1 cellular context compared by ENCODE assay signal in genomic region chr11:119363081-119363861, GRCh38.
TF ChIP-seq lines count a peak whose summit lies in the region.

No MANE protein-coding gene starts in this region.

TF ChIP-seq in K562, 482 proteins besides CTCF, POLR2A, EP300 and RAD21:
- TF ChIP-seq POLR2G (IDR thresholded peaks at IDR 0.05; ENCODE audit: low read depth, low read length) (peak; percentile 49; the same call in 1 of the 2 replicates), RBFOX2 (IDR thresholded peaks at IDR 0.05; ENCODE audit: low read depth, low read length) (peak; percentile 48; the same call in 1 of the 2 replicates), ASH1L (IDR thresholded peaks at IDR 0.05; ENCODE audit: borderline replicate concordance, low read depth, partially characterized antibody) (no peak), E2F6 (IDR thresholded peaks at IDR 0.05; ENCODE audit: borderline replicate concordance in 1 of 2, extremely low read depth in 1 of 2, insufficient read depth in 1 of 2, insufficient read length in 1 of 2, low read depth in 1 of 2, low read length in 1 of 2, poor library complexity in 1 of 2, severe bottlenecking in 1 of 2) (peak in 1 of 2 experiments; percentile 58), GTF2F1 (IDR thresholded peaks at IDR 0.05; ENCODE audit: low read depth, low read length) (no peak), HNRNPL (IDR thresholded peaks at IDR 0.05; ENCODE audit: low read depth, low read length) (0 out of 2 replicates have a peak, but pooled peaks have one; percentile 30), ZNF212 (CRISPR knock-in tag; IDR thresholded peaks at IDR 0.05) (no peak), HMGN3 (IDR thresholded peaks at IDR 0.05; ENCODE audit: borderline replicate concordance, extremely low read depth, insufficient read length, low read depth, low read length) (peak; percentile 3)
- TF ChIP-seq, protein P1, sequence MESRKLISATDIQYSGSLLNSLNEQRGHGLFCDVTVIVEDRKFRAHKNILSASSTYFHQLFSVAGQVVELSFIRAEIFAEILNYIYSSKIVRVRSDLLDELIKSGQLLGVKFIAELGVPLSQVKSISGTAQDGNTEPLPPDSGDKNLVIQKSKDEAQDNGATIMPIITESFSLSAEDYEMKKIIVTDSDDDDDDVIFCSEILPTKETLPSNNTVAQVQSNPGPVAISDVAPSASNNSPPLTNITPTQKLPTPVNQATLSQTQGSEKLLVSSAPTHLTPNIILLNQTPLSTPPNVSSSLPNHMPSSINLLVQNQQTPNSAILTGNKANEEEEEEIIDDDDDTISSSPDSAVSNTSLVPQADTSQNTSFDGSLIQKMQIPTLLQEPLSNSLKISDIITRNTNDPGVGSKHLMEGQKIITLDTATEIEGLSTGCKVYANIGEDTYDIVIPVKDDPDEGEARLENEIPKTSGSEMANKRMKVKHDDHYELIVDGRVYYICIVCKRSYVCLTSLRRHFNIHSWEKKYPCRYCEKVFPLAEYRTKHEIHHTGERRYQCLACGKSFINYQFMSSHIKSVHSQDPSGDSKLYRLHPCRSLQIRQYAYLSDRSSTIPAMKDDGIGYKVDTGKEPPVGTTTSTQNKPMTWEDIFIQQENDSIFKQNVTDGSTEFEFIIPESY (CRISPR knock-in tag; IDR thresholded peaks at IDR 0.05), result peak; percentile 71
